In the genomic region with DNA sequence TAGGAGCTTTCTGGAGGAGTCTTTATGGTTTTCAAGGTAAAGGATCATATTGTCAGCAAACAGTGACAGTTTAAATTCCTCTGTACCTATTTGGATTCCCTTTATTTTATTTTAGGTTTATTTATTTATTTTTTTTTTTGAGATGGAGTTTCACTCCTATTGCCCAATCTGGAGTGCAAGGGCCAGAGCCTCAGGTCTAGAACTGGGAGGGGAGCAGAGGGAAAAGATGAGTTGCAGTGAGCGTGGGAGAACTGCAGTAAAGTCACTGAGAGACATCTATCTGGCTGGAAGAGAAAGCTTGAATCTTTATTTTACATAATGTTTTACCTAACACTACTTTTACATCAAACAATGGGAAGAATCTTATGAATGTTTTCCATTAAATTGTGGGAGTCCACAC, we compare ENCODE assay signal across 20 cellular contexts.
"Had no signal": no experiment of that assay in that cellular context is flagged by ENCODE, and none has a peak within 500 bp of the region (broad histone marks: within the 10 kb centered on the region; RNA-seq: fewer than 3 reads in every experiment).

No MANE protein-coding gene starts in this region.

- H3K4me1 ChIP-seq: suprapubic skin, vagina had no signal

- H3K4me1 Mint-ChIP-seq: nephron progenitor cell had no signal

- H3K4me3 ChIP-seq: lower lobe of right lung, skin epidermis, suprapubic skin, vagina had no signal

- H3K9me3 ChIP-seq: lower lobe of right lung, suprapubic skin, vagina had no signal

- DNase-seq: activated CD4-positive, alpha-beta T cell treated with anti-CD3 and anti-CD28 coated beads, Interleukin-2, amount 10 ng/mL, durations not matched to agents 24 days and 14 days; activated CD8-positive, alpha-beta T cell treated with anti-CD3 and anti-CD28 coated beads for 36 hours; activated naive CD4-positive, alpha-beta T cell treated with anti-CD3 and anti-CD28 coated beads for 36 hours; activated T-cell treated with anti-CD3 and anti-CD28 coated beads, Interleukin-2, amount 50 U/mL, for 1 hour; aorta; brain microvascular endothelial cell; cerebellar nuclear complex; effector CD4-positive, alpha-beta T cell; islet precursor cell; left colon; lower lobe of right lung; nephron progenitor cell; T1000; trophoblast cell had no signal

- ATAC-seq: activated CD8-positive, alpha-beta T cell treated with anti-CD3 and anti-CD28 coated beads for 36 hours; esophagus mucosa; left colon had no signal

- H3K27me3 ChIP-seq: brain microvascular endothelial cell, suprapubic skin, vagina had no signal

- H3K27me3 Mint-ChIP-seq: activated CD4-positive, alpha-beta T cell treated with anti-CD3 and anti-CD28 coated beads, Interleukin-2, amount 10 ng/mL, durations not matched to agents 24 days and 14 days; activated CD8-positive, alpha-beta T cell treated with anti-CD3 and anti-CD28 coated beads for 36 hours; progenitor cell of endocrine pancreas; stimulated activated naive CD8-positive, alpha-beta T cell treated with anti-CD3 and anti-CD28 coated beads, Interleukin-15, Interleukin-2, amounts not matched to agents 100 ng/mL and 50 ng/mL, for 24 hours had no signal

- H3K27ac ChIP-seq: lower lobe of right lung, vagina had no signal

- H3K9me3 Mint-ChIP-seq: activated CD8-positive, alpha-beta T cell treated with anti-CD3 and anti-CD28 coated beads for 36 hours had no signal

- H3K4me3 Mint-ChIP-seq: activated CD4-positive, alpha-beta T cell treated with anti-CD3 and anti-CD28 coated beads, Interleukin-2, amount 10 ng/mL, durations not matched to agents 24 days and 14 days; activated CD8-positive, alpha-beta T cell treated with anti-CD3 and anti-CD28 coated beads for 36 hours; activated naive CD4-positive, alpha-beta T cell treated with anti-CD3 and anti-CD28 coated beads for 36 hours; nephron progenitor cell; stimulated activated naive CD8-positive, alpha-beta T cell treated with anti-CD3 and anti-CD28 coated beads, Interleukin-15, Interleukin-2, amounts not matched to agents 100 ng/mL and 50 ng/mL, for 24 hours had no signal

- H3K36me3 ChIP-seq: brain microvascular endothelial cell, lower lobe of right lung, suprapubic skin, vagina had no signal

- H3K27ac Mint-ChIP-seq: activated CD4-positive, alpha-beta T cell treated with anti-CD3 and anti-CD28 coated beads, Interleukin-2, amount 10 ng/mL, durations not matched to agents 24 days and 14 days; activated CD8-positive, alpha-beta T cell treated with anti-CD3 and anti-CD28 coated beads for 36 hours; nephron progenitor cell; progenitor cell of endocrine pancreas; stimulated activated naive CD8-positive, alpha-beta T cell treated with anti-CD3 and anti-CD28 coated beads, Interleukin-15, Interleukin-2, amounts not matched to agents 100 ng/mL and 50 ng/mL, for 24 hours had no signal
